25 cellular contexts compared by ENCODE assay signal in genomic region chr12:117309276-117309885, GRCh38. TPM values are rescaled to one million over a fixed set of nuclear protein-coding genes. Genes with fewer than 3 reads are reported as not detected.
"Had no signal": no experiment of that assay in that cellular context is flagged by ENCODE, and none has a peak within 500 bp of the region (broad histone marks: within the 10 kb centered on the region; RNA-seq: fewer than 3 reads in every experiment).

No MANE protein-coding gene starts in this region.

- H2AFZ ChIP-seq: parathyroid adenoma had no signal

- H3K9ac ChIP-seq: parathyroid adenoma had no signal

- H3K27me3 ChIP-seq: dorsolateral prefrontal cortex, heart left ventricle, spleen, testis, transverse colon had no signal

- DNase-seq: cortex of kidney; dorsolateral prefrontal cortex; effector CD8-positive, alpha-beta T cell; heart left ventricle; hippocampal formation; kidney glomerular epithelial cell; mammary epithelial cell; spleen; stimulated activated CD4-positive, alpha-beta T cell treated with anti-CD3 and anti-CD28 coated beads, Interleukin-15, amount 100 ng/mL, for 24 hours; stimulated activated CD4-positive, alpha-beta T cell treated with anti-CD3 and anti-CD28 coated beads, Interleukin-1b, Interleukin-23, amount 100 ng/mL, for 48 hours; stimulated activated CD4-positive, alpha-beta T cell treated with anti-CD3 and anti-CD28 coated beads, Interleukin-4, amount 100 ng/mL, for 4 hours; stimulated activated naive B cell treated with anti-CD40 and anti-IgM and Interleukin-4, amounts not matched to agents 10 μg/mL and 1 μg/mL and 100 μg/mL, for 72 hours; stimulated activated naive CD8-positive, alpha-beta T cell treated with anti-CD3 and anti-CD28 coated beads, Interleukin-15, amount 100 ng/mL, for 72 hours; testis; transverse colon had no signal

- H3K79me2 ChIP-seq: parathyroid adenoma had no signal

- H3K4me1 ChIP-seq: heart left ventricle, parathyroid adenoma, prostate gland, spleen, testis, transverse colon had no signal

- H3K4me3 ChIP-seq: dorsolateral prefrontal cortex, heart left ventricle, prostate gland, spleen, testis, transverse colon had no signal

- H3K9me3 ChIP-seq: heart left ventricle, prostate gland, spleen, testis, transverse colon had no signal

- FAIRE-seq: endometrium, frontal cortex had no signal

- H3K27ac ChIP-seq: dorsolateral prefrontal cortex, heart left ventricle, parathyroid adenoma, prostate gland, spleen, testis, transverse colon had no signal

- ATAC-seq: esophagus mucosa; heart left ventricle; natural killer cell treated with Interleukin-12 subunit alpha and Interleukin-12 subunit beta and Interleukin-15 and Interleukin-18, amount 100 ng/mL, for 72 hours; sciatic nerve; stimulated activated naive B cell treated with anti-CD40 and anti-IgM and Interleukin-4, amounts not matched to agents 10 μg/mL and 1 μg/mL and 100 μg/mL, for 72 hours; stimulated activated naive CD8-positive, alpha-beta T cell treated with anti-CD3 and anti-CD28 coated beads, Interleukin-15, amount 100 ng/mL, for 72 hours had no signal

- H3K36me3 ChIP-seq: heart left ventricle, prostate gland, spleen, transverse colon had no signal

RNA-seq across cellular contexts. Expression of gene NOS1, which starts 52.0 kb away (rescaled TPM):
- total RNA-seq: glomerular endothelial cell; mammary epithelial cell; natural killer cell treated with Interleukin-12 subunit alpha and Interleukin-12 subunit beta and Interleukin-15 and Interleukin-18, amount 100 ng/mL, for 72 hours; subcutaneous adipose tissue had no signal
- polyA plus RNA-seq: fibroblast of lung, mammary epithelial cell had no signal
